In genomic region chr15:92803852-92804609, GRCh38 we compare ENCODE assay signal across 8 cellular contexts.
DNase-seq lines count a peak whose midpoint lies in the region; ATAC-seq and TF ChIP-seq lines count a peak whose summit lies in the region.

No MANE protein-coding gene starts in this region.

- H3K27ac ChIP-seq in prostate gland (peak overlapping the region; percentile 71 to 76), urinary bladder (ENCODE audit: low read depth) (peak overlapping the region; percentile 92)

- H3K27me3 ChIP-seq in prostate gland (replicated peaks; ENCODE audit: insufficient read depth) = no peaks in the 10 kb centered on the region

- DNase-seq in GM12865 (ENCODE audit: low read depth) = peak; percentile 63
- peak; percentile 72 for DNase-seq in activated T-helper 9 cell treated with anti-CD3 and anti-CD28 coated beads, Interleukin-2, amount 50 U/mL, for 16 hours (ENCODE audit: low read depth)
- peak; percentile 64 for DNase-seq in globus pallidus (ENCODE audit: low spot score)
- DNase-seq in prostate gland (ENCODE audit: low spot score) = peak; percentile 71
- no peak for DNase-seq in GM19238 (ENCODE audit: insufficient read length, low spot score)

- no peaks in the 10 kb centered on the region for H3K4me1 ChIP-seq in prostate gland (replicated peaks)
- no peaks in the 10 kb centered on the region for H3K4me1 ChIP-seq in urinary bladder (ENCODE audit: insufficient read depth)

- no peaks in the 10 kb centered on the region for H3K9me3 ChIP-seq in prostate gland

- peak; percentile 35 for TF ChIP-seq POLR2A in prostate gland (IDR thresholded peaks at IDR 0.05)

- TF ChIP-seq CTCF in GM12865 (IDR thresholded peaks at IDR 0.05; ENCODE audit: insufficient read depth, low read depth, low read length, missing control alignments) = no peak
- no peak for TF ChIP-seq CTCF in prostate gland (IDR thresholded peaks at IDR 0.05)

- intact Hi-C loops in prostate gland (cut with DNase I) = loop anchor here (5.0 to 10.0 kb wide), 2 partner anchors 189 to 268 kb away; no protein-coding TSS in a partner anchor

- 29% methylated on average over 5 of the region's 5 CpGs for WGBS in prostate gland
- 35% methylated on average over 5 of the region's 5 CpGs for WGBS in urinary bladder

- peak; percentile 41 for ATAC-seq in HG02973 (IDR thresholded peaks at IDR 0.05; ENCODE audit: unreplicated experiment)

- no peaks in the 10 kb centered on the region for H3K36me3 ChIP-seq in prostate gland
- no peaks in the 10 kb centered on the region for H3K36me3 ChIP-seq in urinary bladder (ENCODE audit: insufficient read depth)

- H3K4me3 ChIP-seq in GM12865 (ENCODE audit: low read depth, low read length) (no peak overlapping the region), prostate gland (no peak overlapping the region), urinary bladder (ENCODE audit: low read depth, low read length) (no peak overlapping the region)

TF ChIP-seq in PFSK-1, 5 proteins besides CTCF, POLR2A, EP300 and RAD21:
- TF ChIP-seq FOXP2 (optimal IDR thresholded peaks at IDR 0.05; ENCODE audit: borderline replicate concordance, extremely low read depth, extremely low read length, insufficient read depth) (no peak), SIN3A (IDR thresholded peaks at IDR 0.05; ENCODE audit: borderline replicate concordance, insufficient read depth, low read length) (no peak; the same call in 1 of the 2 replicates), POLR2AphosphoS5 (IDR thresholded peaks at IDR 0.05; ENCODE audit: low read depth, low read length) (peak; percentile 52), REST (IDR thresholded peaks at IDR 0.05; ENCODE audit: insufficient read depth in 1 of 2, low read depth in 2 of 2, low read length in 2 of 2) (no peak), TAF1 (IDR thresholded peaks at IDR 0.05; ENCODE audit: borderline replicate concordance, insufficient read depth, low read length) (no peak)
